2 cellular contexts compared by ENCODE assay signal in genomic region chr11:107928767-107929507, GRCh38.
TF ChIP-seq lines count a peak whose summit lies in the region.

No MANE protein-coding gene starts in this region.

TF ChIP-seq in liver, 16 proteins besides CTCF, POLR2A, EP300 and RAD21 (continued from another document):
- TF ChIP-seq REST (IDR thresholded peaks at IDR 0.05): no peak
- TF ChIP-seq HNF4A (conservative IDR thresholded peaks at IDR 0.05): no peak
- no peak for TF ChIP-seq YY1 (IDR thresholded peaks at IDR 0.05)
- TF ChIP-seq FOXA1 (IDR thresholded peaks at IDR 0.05): no peak
- TF ChIP-seq ATF3 (IDR thresholded peaks at IDR 0.05): no peak
- no peak for TF ChIP-seq FOXA2 (IDR thresholded peaks at IDR 0.05)
- no peak for TF ChIP-seq MAX (IDR thresholded peaks at IDR 0.05)
- TF ChIP-seq GABPA (IDR thresholded peaks at IDR 0.05 in 1 of 2, conservative IDR thresholded peaks at IDR 0.05 in 1 of 2): no peak
- TF ChIP-seq EGR1 (IDR thresholded peaks at IDR 0.05; ENCODE audit: low read depth in 2 of 2): no peak
- TF ChIP-seq HNF4G (IDR thresholded peaks at IDR 0.05): no peak

TF ChIP-seq in HepG2, 621 proteins besides CTCF, POLR2A, EP300 and RAD21 (continued from another document):
- TF ChIP-seq AFF4 (CRISPR knock-in tag; IDR thresholded peaks at IDR 0.05) (no peak), TBP (CRISPR knock-in tag; IDR thresholded peaks at IDR 0.05) (no peak), CEBPG (CRISPR knock-in tag; IDR thresholded peaks at IDR 0.05) (no peak), ZNF335 (CRISPR knock-in tag; IDR thresholded peaks at IDR 0.05) (no peak), ZSCAN30 (CRISPR knock-in tag; IDR thresholded peaks at IDR 0.05) (no peak), SMC3 (IDR thresholded peaks at IDR 0.05; ENCODE audit: low read length) (no peak), BATF2 (CRISPR knock-in tag; IDR thresholded peaks at IDR 0.05) (no peak), MAFG (CRISPR knock-in tag; IDR thresholded peaks at IDR 0.05) (no peak), NCOA5 (CRISPR knock-in tag; IDR thresholded peaks at IDR 0.05) (no peak), ZEB1 (IDR thresholded peaks at IDR 0.05; ENCODE audit: insufficient replicate concordance, low read depth) (no peak), FOXA3 (CRISPR knock-in tag; IDR thresholded peaks at IDR 0.05) (no peak)
